Comparison of ENCODE assay signal across 8 cellular contexts in genomic region chr5:1294839-1295649, GRCh38. TPM values are rescaled to one million over a fixed set of nuclear protein-coding genes. Genes with fewer than 3 reads are reported as not detected.
DNase-seq lines count a peak whose midpoint lies in the region; ATAC-seq and TF ChIP-seq lines count a peak whose summit lies in the region.

TSS of gene TERT (minus strand) at chr5:1295068. CDS start at chr5:1294989, 79 bp downstream.

- no peaks in the 10 kb centered on the region for H3K36me3 Mint-ChIP-seq in natural killer cell treated with Interleukin-12 subunit alpha and Interleukin-12 subunit beta and Interleukin-15 and Interleukin-18, amount 100 ng/mL, for 72 hours
- no peaks in the 10 kb centered on the region for H3K36me3 Mint-ChIP-seq in type B pancreatic cell

- TF ChIP-seq CTCF in type B pancreatic cell (conservative IDR thresholded peaks at IDR 0.05), result no peak

- peak; percentile 47 for DNase-seq in SK-MEL-5 (ENCODE audit: low read depth, low spot score)
- peak; percentile 15 for DNase-seq in activated gamma-delta T cell (lab: John Stamatoyannopoulos, UW)
- no peak for DNase-seq in natural killer cell treated with Interleukin-12 subunit alpha and Interleukin-12 subunit beta and Interleukin-15 and Interleukin-18, amount 100 ng/mL, for 72 hours (ENCODE audit: low spot score)
- peak; percentile 75 for DNase-seq in type B pancreatic cell (ENCODE audit: extremely low spot score, unreplicated experiment)
- no peak for DNase-seq in NCI-H2029 (lab: John Stamatoyannopoulos, UW)
- DNase-seq in NCI-H2107 (lab: John Stamatoyannopoulos, UW), result no peak

- TF ChIP-seq POLR2A in GM18505 (IDR thresholded peaks at IDR 0.05; ENCODE audit: borderline replicate concordance, extremely low read depth, insufficient read depth, insufficient read length), result no peak

- H3K27me3 Mint-ChIP-seq in natural killer cell treated with Interleukin-12 subunit alpha and Interleukin-12 subunit beta and Interleukin-15 and Interleukin-18, amount 100 ng/mL, for 72 hours, result peaks cover 7 to 14% of the 10 kb centered on the region in 2 donors
- H3K27me3 Mint-ChIP-seq in type B pancreatic cell, result peaks cover 37% of the 10 kb centered on the region

- in situ Hi-C loops in SK-MEL-5 (cut with HindIII; ENCODE audit: low pct_unique_long_range_greater_than_20kb, low sequenced_read_pairs), result no loop called here

- H3K9me3 Mint-ChIP-seq in natural killer cell treated with Interleukin-12 subunit alpha and Interleukin-12 subunit beta and Interleukin-15 and Interleukin-18, amount 100 ng/mL, for 72 hours, result no peaks in the 10 kb centered on the region
- H3K9me3 Mint-ChIP-seq in type B pancreatic cell, result no peaks in the 10 kb centered on the region

- H3K4me1 Mint-ChIP-seq in natural killer cell treated with Interleukin-12 subunit alpha and Interleukin-12 subunit beta and Interleukin-15 and Interleukin-18, amount 100 ng/mL, for 72 hours (ENCODE audit: low read depth in 2 of 2), result no peaks in the 10 kb centered on the region
- peaks cover 5% of the 10 kb centered on the region for H3K4me1 Mint-ChIP-seq in type B pancreatic cell (ENCODE audit: unreplicated experiment)

- no peak within 1 kb of the TSS for H3K27ac Mint-ChIP-seq in natural killer cell treated with Interleukin-12 subunit alpha and Interleukin-12 subunit beta and Interleukin-15 and Interleukin-18, amount 100 ng/mL, for 72 hours
- H3K27ac Mint-ChIP-seq in type B pancreatic cell, result no peak within 1 kb of the TSS

- H3K4me3 Mint-ChIP-seq in natural killer cell treated with Interleukin-12 subunit alpha and Interleukin-12 subunit beta and Interleukin-15 and Interleukin-18, amount 100 ng/mL, for 72 hours, result no peak within 1 kb of the TSS
- peak within 1 kb of the TSS; percentile 44 for H3K4me3 Mint-ChIP-seq in type B pancreatic cell

- ATAC-seq in GM18505 (IDR thresholded peaks at IDR 0.05; ENCODE audit: unreplicated experiment), result peak; percentile 32
- peak; percentile 38 to 65 for ATAC-seq in natural killer cell treated with Interleukin-12 subunit alpha and Interleukin-12 subunit beta and Interleukin-15 and Interleukin-18, amount 100 ng/mL, for 72 hours
- ATAC-seq in GM19452 (IDR thresholded peaks at IDR 0.05; ENCODE audit: unreplicated experiment), result no peak

RNA-seq across cellular contexts. Expression of gene TERT, which starts in this region (rescaled TPM):
- total RNA-seq in SK-MEL-5 (2014; rRNA removed; shearing (Covaris generic)), result 0.35 and 0.42 TPM in 2 replicates
- 0.92 and 1.4 TPM in 2 replicates for polyA plus RNA-seq in SK-MEL-5 (2015; cell fraction: cytosol; rRNA removed)
- 28.3 and 30.7 TPM in 2 replicates for polyA plus RNA-seq in SK-MEL-5 (2015; cell fraction: nucleus; rRNA removed)
- total RNA-seq in natural killer cell treated with Interleukin-12 subunit alpha and Interleukin-12 subunit beta and Interleukin-15 and Interleukin-18, amount 100 ng/mL, for 72 hours, result 1 to 10 TPM in 1 of 2 donors, not detected in 1; 1.3 TPM
- 1.7 and 2.4 TPM in 2 replicates for total RNA-seq in type B pancreatic cell (ENCODE audit: low replicate concordance)

Comparison
In these comparisons a context has a peak if more than half of its experiments do, and no peak if none do; other contexts are left out.
1. DNase-seq: peak in SK-MEL-5 (single experiment), activated gamma-delta T cell (single experiment) and type B pancreatic cell (single experiment); none in natural killer cell treated with Interleukin-12 subunit alpha and Interleukin-12 subunit beta and Interleukin-15 and Interleukin-18, amount 100 ng/mL, for 72 hours (single experiment), NCI-H2029 (single experiment) and NCI-H2107 (single experiment).